2 cellular contexts compared by ENCODE assay signal in genomic region chr1:100882622-100883186, GRCh38.
TF ChIP-seq lines count a peak whose summit lies in the region.

No MANE protein-coding gene starts in this region.

TF ChIP-seq in HEK293, 187 proteins besides CTCF, POLR2A, EP300 and RAD21:
- no peak for TF ChIP-seq PRDM10 (tag by site-specific recombination; IDR thresholded peaks at IDR 0.05)
- TF ChIP-seq ATF2 (tag by site-specific recombination; IDR thresholded peaks at IDR 0.05; ENCODE audit: low read depth), result peak; percentile 8; the same call in 1 of the 2 replicates

TF ChIP-seq in K562, 482 proteins besides CTCF, POLR2A, EP300 and RAD21:
- TF ChIP-seq ATF3 (IDR thresholded peaks at IDR 0.05) (peak; percentile 60), ATF3 (CRISPR knock-in tag; conservative IDR thresholded peaks at IDR 0.05) (no peak), DNMT1 (IDR thresholded peaks at IDR 0.05) (no peak), ZNF197 (CRISPR knock-in tag; IDR thresholded peaks at IDR 0.05; ENCODE audit: low read depth) (no peak), CEBPB (tag; IDR thresholded peaks at IDR 0.05) (peak; percentile 84), TRIM25 (IDR thresholded peaks at IDR 0.05; ENCODE audit: borderline replicate concordance) (no peak), FOXA1 (IDR thresholded peaks at IDR 0.05; ENCODE audit: borderline replicate concordance) (no peak), NFIX (CRISPR knock-in tag; IDR thresholded peaks at IDR 0.05; ENCODE audit: low read depth) (no peak), TGIF2 (CRISPR knock-in tag; IDR thresholded peaks at IDR 0.05) (no peak), CEBPG (CRISPR knock-in tag; IDR thresholded peaks at IDR 0.05) (peak; percentile 69), CEBPG (tag; conservative IDR thresholded peaks at IDR 0.05 in 1 of 2, IDR thresholded peaks at IDR 0.05 in 1 of 2) (peak; percentile 35 to 85; a peak in 3 of 4 replicates), HNRNPH1 (optimal IDR thresholded peaks at IDR 0.05; ENCODE audit: low read depth, low read length) (no peak), ZNF175 (CRISPR knock-in tag; IDR thresholded peaks at IDR 0.05; ENCODE audit: low read depth) (no peak), NR2C2 (CRISPR knock-in tag; IDR thresholded peaks at IDR 0.05) (no peak), NR2C2 (tag; IDR thresholded peaks at IDR 0.05) (0 out of 2 replicates have a peak, but pooled peaks have one; percentile 18), SREBF1 (IDR thresholded peaks at IDR 0.05; ENCODE audit: borderline replicate concordance, low read depth, low read length) (no peak), ARHGAP35 (IDR thresholded peaks at IDR 0.05; ENCODE audit: partially characterized antibody) (no peak), RB1 (IDR thresholded peaks at IDR 0.05; ENCODE audit: low read depth) (no peak), NONO (IDR thresholded peaks at IDR 0.05; ENCODE audit: low read depth in 2 of 2, low read length in 1 of 2) (no peak), ZNF717 (CRISPR knock-in tag; IDR thresholded peaks at IDR 0.05) (no peak), IRF2 (CRISPR knock-in tag; IDR thresholded peaks at IDR 0.05) (no peak)
